ENCODE assay signal across 33 cellular contexts in the genomic region with DNA sequence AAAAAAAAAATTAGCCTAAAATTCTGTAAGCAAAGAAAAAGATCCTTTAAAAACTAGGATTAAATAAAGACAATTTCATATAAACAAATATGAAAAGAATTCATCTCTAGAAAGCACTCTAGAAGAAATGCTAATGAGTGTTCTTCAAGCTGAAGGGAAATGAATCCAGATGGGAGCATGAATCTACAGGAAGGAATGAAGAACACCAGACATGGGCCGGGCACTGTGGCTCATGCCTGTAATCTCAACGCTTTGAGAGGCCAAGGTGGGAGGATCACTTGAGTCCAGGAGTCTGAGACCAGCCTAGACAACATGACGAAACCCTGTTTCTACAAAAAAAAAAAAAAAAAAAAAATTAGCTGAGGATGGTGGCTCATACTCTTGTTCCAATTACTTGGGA.
A peak's percentile ranks its signal among the peaks of the same experiment; 100 is the strongest.
DNase-seq lines count a peak whose midpoint lies in the region; ATAC-seq, FAIRE-seq and TF ChIP-seq lines count a peak whose summit lies in the region.
"Had no signal": no experiment of that assay in that cellular context is flagged by ENCODE, and none has a peak within 500 bp of the region (broad histone marks: within the 10 kb centered on the region; RNA-seq: fewer than 3 reads in every experiment).

No MANE protein-coding gene starts in this region.

- H3K23ac ChIP-seq in IMR-90 (ENCODE audit: low read depth, low read length) = no peak overlapping the region

- no peak overlapping the region for H3K18ac ChIP-seq in IMR-90 (ENCODE audit: low read depth, low read length)

- CTCF ChIA-PET in BJ (lab: Yijun Ruan, JAX) = interaction anchor here (0.7 to 0.9 kb wide), 2 partner anchors 8 to 43 kb away, joined by 3 read pairs; no protein-coding TSS in a partner anchor
- CTCF ChIA-PET in IMR-90 (lab: Yijun Ruan, JAX) = interaction anchor here (0.7 kb wide), 1 partner anchor 1213 kb away, joined by 4 read pairs; no protein-coding TSS in a partner anchor

- no peak overlapping the region for H3K14ac ChIP-seq in IMR-90 (replicated peaks; ENCODE audit: low read depth, low read length)

- POLR2A ChIA-PET in BJ (lab: Charles Lee) = interaction anchor here (0.7 kb wide), 1 partner anchor 16 kb away, joined by 18 read pairs; no protein-coding TSS in a partner anchor
- POLR2A ChIA-PET in IMR-90 (lab: Charles Lee; ENCODE audit: unreplicated experiment) = interaction anchor here (0.6 kb wide), 1 partner anchor 10 kb away, joined by 3 read pairs; no protein-coding TSS in a partner anchor

- no peak overlapping the region for H3K27ac ChIP-seq in IMR-90 (ENCODE audit: insufficient read depth, low read length)
- H3K27ac ChIP-seq in small intestine (ENCODE audit: low read depth in 1 of 2, low read length in 1 of 2) = no peak overlapping the region
- no peak overlapping the region for H3K27ac ChIP-seq in Karpas-422 (ENCODE audit: low read length)
- H3K27ac ChIP-seq: HL-60, neutrophil, tibial nerve had no signal

- no peaks in the 10 kb centered on the region for H3K4me1 ChIP-seq in IMR-90 (ENCODE audit: control insufficient read depth, insufficient read depth, low read length)
- no peaks in the 10 kb centered on the region for H3K4me1 ChIP-seq in small intestine (ENCODE audit: control insufficient read depth in 2 of 2, insufficient read depth in 1 of 2, low read depth in 1 of 2, low read length in 1 of 2)
- no peaks in the 10 kb centered on the region; the same call in 1 of the 2 replicates for H3K4me1 ChIP-seq in Karpas-422 (ENCODE audit: low read length)
- H3K4me1 ChIP-seq: tibial nerve had no signal

- peak; percentile 23 for DNase-seq in BJ (ENCODE audit: low read depth)
- peak; percentile 43 for DNase-seq in IMR-90
- peak; percentile 58 for DNase-seq in fibroblast of mammary gland (ENCODE audit: low read depth)
- DNase-seq in non-pigmented ciliary epithelial cell (ENCODE audit: low read depth) = peak; percentile 38
- DNase-seq in small intestine = no peak
- no peak for DNase-seq in Karpas-422
- no peak for DNase-seq in SIG-M5 (lab: John Stamatoyannopoulos, UW)
- no peak for DNase-seq in left cardiac atrium
- DNase-seq: activated CD4-positive, alpha-beta T cell treated with anti-CD3 and anti-CD28 coated beads, Interleukin-2, amount 50 U/mL, for 4 hours; activated naive CD4-positive, alpha-beta T cell; activated naive CD8-positive, alpha-beta T cell treated with anti-CD3 and anti-CD28 coated beads, Interleukin-2, amount 50 U/mL, for 24 hours; Calu3; DMS79 treated with DMSO at 0.1 percent for 48 hours; islet precursor cell; Kasumi-1; left ventricle myocardium superior; naive B cell; NCI-H1417 treated with DMSO at 0.1 percent for 48 hours; NCI-H2029 treated with DMSO at 0.1 percent for 48 hours; NCI-H345; NCI-H69; PC-3; stimulated activated CD4-positive, alpha-beta T cell treated with anti-CD3 and anti-CD28 coated beads, Interleukin-15, amount 100 ng/mL, for 24 hours; stimulated activated CD4-positive, alpha-beta T cell treated with anti-CD3 and anti-CD28 coated beads, Interleukin-4, amount 100 ng/mL, for 4 hours; T-helper 2 cell had no signal

- H3K4me3 ChIP-seq in BJ (ENCODE audit: low read depth, low read length) (no peak overlapping the region), IMR-90 (ENCODE audit: insufficient read depth, low read depth, low read length) (no peak overlapping the region), fibroblast of mammary gland (ENCODE audit: control insufficient read depth, low read depth, low read length) (no peak overlapping the region), small intestine (ENCODE audit: low read depth in 1 of 2, low read length in 2 of 2) (no peak overlapping the region), Karpas-422 (ENCODE audit: low read length) (no peak overlapping the region)
- H3K4me3 ChIP-seq: tibial nerve had no signal

- H2BK5ac ChIP-seq in IMR-90 (ENCODE audit: low read depth, low read length, poor library complexity, severe bottlenecking) = no peak overlapping the region

- no peaks in the 10 kb centered on the region for H3K9me2 ChIP-seq in Karpas-422 (replicated peaks; ENCODE audit: insufficient read depth, low read length)

- H2AFZ ChIP-seq in IMR-90 (replicated peaks; ENCODE audit: low read length, poor library complexity) (no peak overlapping the region), Karpas-422 (ENCODE audit: low read length) (no peak overlapping the region)

- H3K9me3 ChIP-seq in IMR-90 (ENCODE audit: control insufficient read depth, insufficient read depth, low read length) (no peaks in the 10 kb centered on the region), small intestine (ENCODE audit: control insufficient read depth, low read depth) (no peaks in the 10 kb centered on the region), Karpas-422 (ENCODE audit: low read length) (no peaks in the 10 kb centered on the region)
- H3K9me3 ChIP-seq: neutrophil, tibial nerve had no signal

- no peak overlapping the region for H2AK5ac ChIP-seq in IMR-90 (ENCODE audit: low read depth, low read length)

- H3K79me1 ChIP-seq in IMR-90 (ENCODE audit: low read depth in 1 of 2, low read length in 2 of 2) = no peaks in the 10 kb centered on the region

- no CpG with 5 or more reads among the region's 3 CpGs for WGBS in IMR-90 (ENCODE audit: extremely low coverage in 2 of 2, insufficient read length in 1 of 2), 2 experiments
- 93 to 98% (median 97%) methylated on average over 3 of the region's 3 CpGs for WGBS in small intestine, 3 donors

- in situ Hi-C loops in IMR-90 (cut with MboI; ENCODE audit: low sequenced_read_pairs) = no loop called here

- no peak overlapping the region for H2BK15ac ChIP-seq in IMR-90 (ENCODE audit: low read depth, low read length)

- BruUV-seq in IMR-90 (replicated peaks; lab: Mats Ljungman, UMichigan) = no TSS peak

- H3K4ac ChIP-seq in IMR-90 (ENCODE audit: low read depth, low read length) = no peak overlapping the region

- H4K91ac ChIP-seq in IMR-90 (ENCODE audit: insufficient read depth, low read depth, low read length) = no peak overlapping the region

- TF ChIP-seq CTCF in BJ (IDR thresholded peaks at IDR 0.05; ENCODE audit: insufficient read depth, low read depth, low read length) = no peak
- TF ChIP-seq CTCF in IMR-90 (conservative IDR thresholded peaks at IDR 0.05; ENCODE audit: low read depth, low read length) = no peak
- TF ChIP-seq CTCF in fibroblast of mammary gland (conservative IDR thresholded peaks at IDR 0.05; ENCODE audit: control insufficient read depth, insufficient read depth, low read depth, low read length) = no peak

- H4K5ac ChIP-seq in IMR-90 (ENCODE audit: low read depth, low read length) = no peak overlapping the region

- H2BK20ac ChIP-seq in IMR-90 (ENCODE audit: low read depth, low read length) = no peak overlapping the region

- H2AK9ac ChIP-seq in IMR-90 (replicated peaks; ENCODE audit: low read depth, low read length, poor library complexity) = no peak overlapping the region

- intact Hi-C loops in IMR-90 (cut with micrococcal nuclease) = no loop called here
- intact Hi-C loops in left cardiac atrium (cut with DNase I) = no loop called here

- H3K9me1 ChIP-seq in IMR-90 (ENCODE audit: insufficient read depth, low read length) = 0 out of 2 replicates have a peak, but pooled peaks cover 2% of the 10 kb centered on the region

- no peaks in the 10 kb centered on the region for H3K79me2 ChIP-seq in Karpas-422 (ENCODE audit: low read length)

- H3K36me3 ChIP-seq in BJ (ENCODE audit: control insufficient read depth, insufficient read depth, low read length) (no peaks in the 10 kb centered on the region; the same call in 1 of the 2 replicates), IMR-90 (ENCODE audit: control insufficient read depth, insufficient read depth, low read length) (no peaks in the 10 kb centered on the region; the same call in 1 of the 2 replicates), small intestine (ENCODE audit: control insufficient read depth in 2 of 2, insufficient read depth in 2 of 2, low read length in 2 of 2) (no peaks in the 10 kb centered on the region), Karpas-422 (ENCODE audit: insufficient read depth, low read length) (peaks cover 13% of the 10 kb centered on the region; the same call in 1 of the 2 replicates)
- H3K36me3 ChIP-seq: neutrophil had no signal

- no peak for TF ChIP-seq POLR2A in IMR-90 (IDR thresholded peaks at IDR 0.05; ENCODE audit: low read depth, low read length)

- ATAC-seq in IMR-90 (ENCODE audit: low read depth) (peak; percentile 56), left cardiac atrium (no peak)
- ATAC-seq: activated CD4-positive, CD25-positive, alpha-beta regulatory T cell treated with anti-CD3 and anti-CD28 coated beads, Interleukin-2, amount 50 U/mL, for 24 hours; activated naive CD8-positive, alpha-beta T cell treated with anti-CD3 and anti-CD28 coated beads, Interleukin-2, amount 50 U/mL, for 24 hours; esophagus mucosa; left ventricle myocardium superior; PC-3; Right ventricle myocardium inferior; stimulated activated effector memory CD8-positive, alpha-beta T cell treated with anti-CD3 and anti-CD28 coated beads, Interleukin-12 subunit alpha, Interleukin-12 subunit beta, amount 100 ng/mL, for 72 hours had no signal

- H3K56ac ChIP-seq in IMR-90 (ENCODE audit: extremely low read depth, insufficient read depth, low read length) = no peak overlapping the region

- H3K9ac ChIP-seq in IMR-90 (ENCODE audit: low read depth, low read length) = no peak overlapping the region
- H3K9ac ChIP-seq in Karpas-422 (ENCODE audit: low read length) = no peak overlapping the region

- dilution Hi-C loops in IMR-90 (cut with HindIII; ENCODE audit: low sequenced_read_pairs, unreplicated experiment) = no loop called here

- no peak overlapping the region for H4K8ac ChIP-seq in IMR-90 (ENCODE audit: low read depth in 2 of 2, low read length in 2 of 2)

- TF ChIP-seq RAD21 in IMR-90 (IDR thresholded peaks at IDR 0.05; ENCODE audit: low read length) = no peak

- no peak for FAIRE-seq in small intestine (lab: Jason Lieb, UNC)
- FAIRE-seq: H54 had no signal

- no peak overlapping the region for H2BK120ac ChIP-seq in IMR-90 (ENCODE audit: low read depth, low read length)

- H3K27me3 ChIP-seq in BJ (ENCODE audit: control insufficient read depth, insufficient read depth, low read length) (no peaks in the 10 kb centered on the region), IMR-90 (ENCODE audit: control insufficient read depth, insufficient read depth, low read length) (no peaks in the 10 kb centered on the region), small intestine (ENCODE audit: control insufficient read depth in 2 of 2, insufficient read depth in 2 of 2, low read length in 2 of 2) (no peaks in the 10 kb centered on the region), Karpas-422 (ENCODE audit: low read length) (no peaks in the 10 kb centered on the region)
- H3K27me3 ChIP-seq: neutrophil, tibial nerve had no signal

- H4K20me1 ChIP-seq in IMR-90 (ENCODE audit: insufficient read depth, low read length) = no peaks in the 10 kb centered on the region
- no peaks in the 10 kb centered on the region for H4K20me1 ChIP-seq in Karpas-422 (ENCODE audit: insufficient read depth, low read depth, low read length)

- H3K4me2 ChIP-seq in IMR-90 (ENCODE audit: low read depth, low read length) = no peak overlapping the region
- H3K4me2 ChIP-seq in Karpas-422 (ENCODE audit: low read depth, low read length, poor library complexity, severe bottlenecking) = no peak overlapping the region

TF ChIP-seq in IMR-90, 13 proteins besides CTCF, POLR2A, EP300 and RAD21 (continues in another document):
- TF ChIP-seq RCOR1 (IDR thresholded peaks at IDR 0.05; ENCODE audit: insufficient replicate concordance, low read length) = no peak

Comparison
In these comparisons a context has a peak if more than half of its experiments do, and no peak if none do; other contexts are left out.
1. DNase-seq: peak in BJ (single experiment), IMR-90 (single experiment), fibroblast of mammary gland (single experiment) and non-pigmented ciliary epithelial cell (single experiment); none in small intestine (single experiment), Karpas-422 (single experiment), SIG-M5 (single experiment) and left cardiac atrium (single experiment).